Comparison of ENCODE assay signal across 1 cellular context in the genomic region with DNA sequence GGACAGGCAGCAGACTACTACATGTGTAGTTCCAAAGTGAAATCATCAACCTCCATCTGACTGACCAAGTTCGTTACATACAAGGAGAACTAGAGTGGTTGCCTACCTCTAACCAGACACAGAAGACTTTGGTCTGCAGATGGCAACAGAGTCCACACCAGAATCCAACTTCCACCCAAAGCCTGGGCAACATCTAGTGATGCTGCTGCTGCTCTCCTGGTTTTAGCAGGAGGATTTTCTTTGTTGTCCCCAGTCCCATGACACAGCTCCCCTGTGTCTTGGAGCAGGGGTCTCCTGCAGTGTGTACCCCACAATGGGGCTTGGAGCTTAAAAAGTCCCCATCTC.
TF ChIP-seq lines count a peak whose summit lies in the region.

No MANE protein-coding gene starts in this region.

TF ChIP-seq in GM12878, 131 proteins besides CTCF, POLR2A, EP300 and RAD21 (continued from another document):
- TF ChIP-seq, protein P1, sequence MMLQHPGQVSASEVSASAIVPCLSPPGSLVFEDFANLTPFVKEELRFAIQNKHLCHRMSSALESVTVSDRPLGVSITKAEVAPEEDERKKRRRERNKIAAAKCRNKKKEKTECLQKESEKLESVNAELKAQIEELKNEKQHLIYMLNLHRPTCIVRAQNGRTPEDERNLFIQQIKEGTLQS (IDR thresholded peaks at IDR 0.05; ENCODE audit: borderline replicate concordance, extremely low read depth, low read depth, low read length) = no peak
- TF ChIP-seq NBN (IDR thresholded peaks at IDR 0.05) (no peak), GATAD2B (conservative IDR thresholded peaks at IDR 0.05; ENCODE audit: low read depth) (no peak), CHD4 (IDR thresholded peaks at IDR 0.05) (no peak), RFX5 (IDR thresholded peaks at IDR 0.05; ENCODE audit: low read depth, low read length) (no peak), RAD51 (IDR thresholded peaks at IDR 0.05) (no peak), PAX5 (IDR thresholded peaks at IDR 0.05; ENCODE audit: borderline replicate concordance, low read depth, low read length) (no peak)
- TF ChIP-seq, protein P2, sequence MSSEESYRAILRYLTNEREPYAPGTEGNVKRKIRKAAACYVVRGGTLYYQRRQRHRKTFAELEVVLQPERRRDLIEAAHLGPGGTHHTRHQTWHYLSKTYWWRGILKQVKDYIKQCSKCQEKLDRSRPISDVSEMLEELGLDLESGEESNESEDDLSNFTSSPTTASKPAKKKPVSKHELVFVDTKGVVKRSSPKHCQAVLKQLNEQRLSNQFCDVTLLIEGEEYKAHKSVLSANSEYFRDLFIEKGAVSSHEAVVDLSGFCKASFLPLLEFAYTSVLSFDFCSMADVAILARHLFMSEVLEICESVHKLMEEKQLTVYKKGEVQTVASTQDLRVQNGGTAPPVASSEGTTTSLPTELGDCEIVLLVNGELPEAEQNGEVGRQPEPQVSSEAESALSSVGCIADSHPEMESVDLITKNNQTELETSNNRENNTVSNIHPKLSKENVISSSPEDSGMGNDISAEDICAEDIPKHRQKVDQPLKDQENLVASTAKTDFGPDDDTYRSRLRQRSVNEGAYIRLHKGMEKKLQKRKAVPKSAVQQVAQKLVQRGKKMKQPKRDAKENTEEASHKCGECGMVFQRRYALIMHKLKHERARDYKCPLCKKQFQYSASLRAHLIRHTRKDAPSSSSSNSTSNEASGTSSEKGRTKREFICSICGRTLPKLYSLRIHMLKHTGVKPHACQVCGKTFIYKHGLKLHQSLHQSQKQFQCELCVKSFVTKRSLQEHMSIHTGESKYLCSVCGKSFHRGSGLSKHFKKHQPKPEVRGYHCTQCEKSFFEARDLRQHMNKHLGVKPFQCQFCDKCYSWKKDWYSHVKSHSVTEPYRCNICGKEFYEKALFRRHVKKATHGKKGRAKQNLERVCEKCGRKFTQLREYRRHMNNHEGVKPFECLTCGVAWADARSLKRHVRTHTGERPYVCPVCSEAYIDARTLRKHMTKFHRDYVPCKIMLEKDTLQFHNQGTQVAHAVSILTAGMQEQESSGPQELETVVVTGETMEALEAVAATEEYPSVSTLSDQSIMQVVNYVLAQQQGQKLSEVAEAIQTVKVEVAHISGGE (CRISPR knock-in tag; IDR thresholded peaks at IDR 0.05) = no peak
- TF ChIP-seq, protein P3, sequence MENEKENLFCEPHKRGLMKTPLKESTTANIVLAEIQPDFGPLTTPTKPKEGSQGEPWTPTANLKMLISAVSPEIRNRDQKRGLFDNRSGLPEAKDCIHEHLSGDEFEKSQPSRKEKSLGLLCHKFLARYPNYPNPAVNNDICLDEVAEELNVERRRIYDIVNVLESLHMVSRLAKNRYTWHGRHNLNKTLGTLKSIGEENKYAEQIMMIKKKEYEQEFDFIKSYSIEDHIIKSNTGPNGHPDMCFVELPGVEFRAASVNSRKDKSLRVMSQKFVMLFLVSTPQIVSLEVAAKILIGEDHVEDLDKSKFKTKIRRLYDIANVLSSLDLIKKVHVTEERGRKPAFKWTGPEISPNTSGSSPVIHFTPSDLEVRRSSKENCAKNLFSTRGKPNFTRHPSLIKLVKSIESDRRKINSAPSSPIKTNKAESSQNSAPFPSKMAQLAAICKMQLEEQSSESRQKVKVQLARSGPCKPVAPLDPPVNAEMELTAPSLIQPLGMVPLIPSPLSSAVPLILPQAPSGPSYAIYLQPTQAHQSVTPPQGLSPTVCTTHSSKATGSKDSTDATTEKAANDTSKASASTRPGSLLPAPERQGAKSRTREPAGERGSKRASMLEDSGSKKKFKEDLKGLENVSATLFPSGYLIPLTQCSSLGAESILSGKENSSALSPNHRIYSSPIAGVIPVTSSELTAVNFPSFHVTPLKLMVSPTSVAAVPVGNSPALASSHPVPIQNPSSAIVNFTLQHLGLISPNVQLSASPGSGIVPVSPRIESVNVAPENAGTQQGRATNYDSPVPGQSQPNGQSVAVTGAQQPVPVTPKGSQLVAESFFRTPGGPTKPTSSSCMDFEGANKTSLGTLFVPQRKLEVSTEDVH (IDR thresholded peaks at IDR 0.05; ENCODE audit: low read depth, partially characterized antibody) = no peak
- TF ChIP-seq, protein P4, sequence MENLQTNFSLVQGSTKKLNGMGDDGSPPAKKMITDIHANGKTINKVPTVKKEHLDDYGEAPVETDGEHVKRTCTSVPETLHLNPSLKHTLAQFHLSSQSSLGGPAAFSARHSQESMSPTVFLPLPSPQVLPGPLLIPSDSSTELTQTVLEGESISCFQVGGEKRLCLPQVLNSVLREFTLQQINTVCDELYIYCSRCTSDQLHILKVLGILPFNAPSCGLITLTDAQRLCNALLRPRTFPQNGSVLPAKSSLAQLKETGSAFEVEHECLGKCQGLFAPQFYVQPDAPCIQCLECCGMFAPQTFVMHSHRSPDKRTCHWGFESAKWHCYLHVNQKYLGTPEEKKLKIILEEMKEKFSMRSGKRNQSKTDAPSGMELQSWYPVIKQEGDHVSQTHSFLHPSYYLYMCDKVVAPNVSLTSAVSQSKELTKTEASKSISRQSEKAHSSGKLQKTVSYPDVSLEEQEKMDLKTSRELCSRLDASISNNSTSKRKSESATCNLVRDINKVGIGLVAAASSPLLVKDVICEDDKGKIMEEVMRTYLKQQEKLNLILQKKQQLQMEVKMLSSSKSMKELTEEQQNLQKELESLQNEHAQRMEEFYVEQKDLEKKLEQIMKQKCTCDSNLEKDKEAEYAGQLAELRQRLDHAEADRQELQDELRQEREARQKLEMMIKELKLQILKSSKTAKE (IDR thresholded peaks at IDR 0.05; ENCODE audit: low read depth, poor library complexity, severe bottlenecking) = no peak
- TF ChIP-seq, protein P5, sequence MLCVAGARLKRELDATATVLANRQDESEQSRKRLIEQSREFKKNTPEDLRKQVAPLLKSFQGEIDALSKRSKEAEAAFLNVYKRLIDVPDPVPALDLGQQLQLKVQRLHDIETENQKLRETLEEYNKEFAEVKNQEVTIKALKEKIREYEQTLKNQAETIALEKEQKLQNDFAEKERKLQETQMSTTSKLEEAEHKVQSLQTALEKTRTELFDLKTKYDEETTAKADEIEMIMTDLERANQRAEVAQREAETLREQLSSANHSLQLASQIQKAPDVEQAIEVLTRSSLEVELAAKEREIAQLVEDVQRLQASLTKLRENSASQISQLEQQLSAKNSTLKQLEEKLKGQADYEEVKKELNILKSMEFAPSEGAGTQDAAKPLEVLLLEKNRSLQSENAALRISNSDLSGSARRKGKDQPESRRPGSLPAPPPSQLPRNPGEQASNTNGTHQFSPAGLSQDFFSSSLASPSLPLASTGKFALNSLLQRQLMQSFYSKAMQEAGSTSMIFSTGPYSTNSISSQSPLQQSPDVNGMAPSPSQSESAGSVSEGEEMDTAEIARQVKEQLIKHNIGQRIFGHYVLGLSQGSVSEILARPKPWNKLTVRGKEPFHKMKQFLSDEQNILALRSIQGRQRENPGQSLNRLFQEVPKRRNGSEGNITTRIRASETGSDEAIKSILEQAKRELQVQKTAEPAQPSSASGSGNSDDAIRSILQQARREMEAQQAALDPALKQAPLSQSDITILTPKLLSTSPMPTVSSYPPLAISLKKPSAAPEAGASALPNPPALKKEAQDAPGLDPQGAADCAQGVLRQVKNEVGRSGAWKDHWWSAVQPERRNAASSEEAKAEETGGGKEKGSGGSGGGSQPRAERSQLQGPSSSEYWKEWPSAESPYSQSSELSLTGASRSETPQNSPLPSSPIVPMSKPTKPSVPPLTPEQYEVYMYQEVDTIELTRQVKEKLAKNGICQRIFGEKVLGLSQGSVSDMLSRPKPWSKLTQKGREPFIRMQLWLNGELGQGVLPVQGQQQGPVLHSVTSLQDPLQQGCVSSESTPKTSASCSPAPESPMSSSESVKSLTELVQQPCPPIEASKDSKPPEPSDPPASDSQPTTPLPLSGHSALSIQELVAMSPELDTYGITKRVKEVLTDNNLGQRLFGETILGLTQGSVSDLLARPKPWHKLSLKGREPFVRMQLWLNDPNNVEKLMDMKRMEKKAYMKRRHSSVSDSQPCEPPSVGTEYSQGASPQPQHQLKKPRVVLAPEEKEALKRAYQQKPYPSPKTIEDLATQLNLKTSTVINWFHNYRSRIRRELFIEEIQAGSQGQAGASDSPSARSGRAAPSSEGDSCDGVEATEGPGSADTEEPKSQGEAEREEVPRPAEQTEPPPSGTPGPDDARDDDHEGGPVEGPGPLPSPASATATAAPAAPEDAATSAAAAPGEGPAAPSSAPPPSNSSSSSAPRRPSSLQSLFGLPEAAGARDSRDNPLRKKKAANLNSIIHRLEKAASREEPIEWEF (IDR thresholded peaks at IDR 0.05; ENCODE audit: insufficient replicate concordance, low read depth, low read length) = no peak
- TF ChIP-seq, protein P6, sequence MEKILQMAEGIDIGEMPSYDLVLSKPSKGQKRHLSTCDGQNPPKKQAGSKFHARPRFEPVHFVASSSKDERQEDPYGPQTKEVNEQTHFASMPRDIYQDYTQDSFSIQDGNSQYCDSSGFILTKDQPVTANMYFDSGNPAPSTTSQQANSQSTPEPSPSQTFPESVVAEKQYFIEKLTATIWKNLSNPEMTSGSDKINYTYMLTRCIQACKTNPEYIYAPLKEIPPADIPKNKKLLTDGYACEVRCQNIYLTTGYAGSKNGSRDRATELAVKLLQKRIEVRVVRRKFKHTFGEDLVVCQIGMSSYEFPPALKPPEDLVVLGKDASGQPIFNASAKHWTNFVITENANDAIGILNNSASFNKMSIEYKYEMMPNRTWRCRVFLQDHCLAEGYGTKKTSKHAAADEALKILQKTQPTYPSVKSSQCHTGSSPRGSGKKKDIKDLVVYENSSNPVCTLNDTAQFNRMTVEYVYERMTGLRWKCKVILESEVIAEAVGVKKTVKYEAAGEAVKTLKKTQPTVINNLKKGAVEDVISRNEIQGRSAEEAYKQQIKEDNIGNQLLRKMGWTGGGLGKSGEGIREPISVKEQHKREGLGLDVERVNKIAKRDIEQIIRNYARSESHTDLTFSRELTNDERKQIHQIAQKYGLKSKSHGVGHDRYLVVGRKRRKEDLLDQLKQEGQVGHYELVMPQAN (conservative IDR thresholded peaks at IDR 0.05) = no peak
